ENCODE assay signal across 8 cellular contexts in the genomic region with DNA sequence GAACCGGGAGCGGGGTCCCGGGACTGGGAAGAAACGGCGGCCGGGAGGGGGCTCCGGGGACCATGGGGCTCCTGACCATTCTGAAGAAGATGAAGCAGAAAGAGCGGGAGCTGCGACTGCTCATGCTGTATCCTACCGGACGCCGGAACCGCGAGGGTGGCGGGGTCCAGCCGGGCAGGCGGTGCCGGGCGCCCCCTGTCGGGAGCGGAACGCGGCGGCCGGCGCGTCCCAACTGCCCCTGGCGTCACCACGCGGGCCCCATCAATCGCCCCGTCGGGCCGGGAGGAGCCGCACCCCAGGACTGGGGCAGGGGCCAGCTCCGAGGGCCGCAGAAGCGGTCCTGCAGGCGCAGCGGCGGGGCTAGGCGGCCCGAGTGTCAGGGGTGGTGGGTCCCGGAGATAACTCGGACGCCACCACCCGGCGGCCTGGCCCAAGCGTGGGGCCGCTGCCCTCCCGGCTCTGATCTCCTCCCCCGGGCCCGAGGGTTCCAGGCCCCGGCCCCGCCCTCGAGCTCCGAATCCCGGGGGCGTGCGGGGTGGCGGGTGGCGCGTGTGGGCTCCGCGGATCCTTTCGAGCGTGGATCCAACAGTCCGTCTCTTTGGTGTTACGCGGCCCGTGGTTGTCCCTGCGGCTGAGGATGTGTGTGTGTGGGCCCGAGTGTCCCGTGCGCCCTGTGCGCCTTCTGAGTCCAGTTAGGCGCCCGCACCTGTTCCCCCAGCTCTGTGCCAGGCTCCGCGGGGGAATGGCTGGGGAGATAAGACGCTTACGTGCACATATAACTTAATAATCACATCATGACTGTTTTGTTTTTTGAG. TPM values are rescaled to one million over a fixed set of nuclear protein-coding genes. Genes with fewer than 3 reads are reported as not detected.
DNase-seq lines count a peak whose midpoint lies in the region; ATAC-seq, FAIRE-seq and TF ChIP-seq lines count a peak whose summit lies in the region.

A gene (plus strand): TSS at position 15 of the 815 bp plus-strand sequence. CDS start 48 bp downstream, at position 63.

- FAIRE-seq in bronchial epithelial cell (lab: Jason Lieb, UNC) = no peak

- peaks cover 27% of the 10 kb centered on the region for H3K36me3 ChIP-seq in DND-41 (ENCODE audit: insufficient read depth, low read length)
- H3K36me3 ChIP-seq in bronchial epithelial cell (ENCODE audit: control insufficient read depth, insufficient read depth, low read length) = no peaks in the 10 kb centered on the region

- H3K27ac ChIP-seq in DND-41 (ENCODE audit: low read length) = peak within 1 kb of the TSS; percentile 98

- H3K4me2 ChIP-seq in DND-41 (ENCODE audit: insufficient read depth, low read length) = peak within 1 kb of the TSS; percentile 81

- no peaks in the 10 kb centered on the region for H3K27me3 ChIP-seq in DND-41 (ENCODE audit: insufficient read depth, low read length, poor library complexity)
- H3K27me3 ChIP-seq in bronchial epithelial cell (ENCODE audit: control insufficient read depth, insufficient read depth, low read length) = no peaks in the 10 kb centered on the region

- H3K9ac ChIP-seq in DND-41 (ENCODE audit: low read depth, low read length) = peak within 1 kb of the TSS; percentile 92

- TF ChIP-seq CTCF in DND-41 (IDR thresholded peaks at IDR 0.05; ENCODE audit: borderline replicate concordance, extremely low read depth, low read length, poor library complexity, severe bottlenecking) (peak; percentile 49), bronchial epithelial cell (IDR thresholded peaks at IDR 0.05; ENCODE audit: insufficient read depth, low read length, severe bottlenecking) (peak; percentile 80)

- peaks cover 38% of the 10 kb centered on the region for H3K79me2 ChIP-seq in DND-41 (ENCODE audit: insufficient read depth, low read length)

- no peaks in the 10 kb centered on the region for H3K9me3 ChIP-seq in DND-41 (ENCODE audit: insufficient read depth, low read length, severe bottlenecking)

- H4K20me1 ChIP-seq in DND-41 (ENCODE audit: insufficient read depth, low read length) = peaks cover 14% of the 10 kb centered on the region

- peaks cover 31% of the 10 kb centered on the region for H3K4me1 ChIP-seq in DND-41 (ENCODE audit: insufficient read depth, low read length)

- intact Hi-C loops in T-helper 1 cell treated with Interleukin-12 subunit alpha and Interleukin-12 subunit beta and Interleukin-4 antibody, amounts not matched to agents 30 ng/mL and 1 ng/mL, for 36 hours (cut with micrococcal nuclease) = loop anchor here (1.0 to 5.0 kb wide), 2 partner anchors 108 to 657 kb away; a partner anchor contains a TSS
- intact Hi-C loops in left colon (cut with DNase I, micrococcal nuclease) = no loop called here

- H3K4me3 ChIP-seq in DND-41 (ENCODE audit: low read depth in 1 of 2, low read length in 2 of 2) (peak within 1 kb of the TSS; percentile 77 to 85), bronchial epithelial cell (ENCODE audit: low read depth, low read length) (peak within 1 kb of the TSS; percentile 57)

- DNase-seq in DND-41 (peak; percentile 39), bronchial epithelial cell (ENCODE audit: low read depth) (no peak), left colon (peak in 1 of 2 donors; percentile 69), middle frontal gyrus (ENCODE audit: extremely low spot score, low spot score) (no peak)
- DNase-seq in stimulated activated CD8-positive, alpha-beta memory T cell treated with anti-CD3 and anti-CD28 coated beads, Interleukin-15, amount 100 ng/mL, for 24 hours (ENCODE audit: low read depth) = peak; percentile 67

- H2AFZ ChIP-seq in DND-41 (ENCODE audit: low read depth, low read length) = peak within 1 kb of the TSS; percentile 93

- ATAC-seq in DND-41 (ENCODE audit: insufficient read depth, low read depth) (peak; percentile 58), GM19395 (IDR thresholded peaks at IDR 0.05; ENCODE audit: unreplicated experiment) (peak; percentile 63), HG03460 (IDR thresholded peaks at IDR 0.05; ENCODE audit: unreplicated experiment) (peak; percentile 51), left colon (peak; percentile 79)

RNA-seq across cellular contexts. Expression of the gene that starts here (rescaled TPM):
- total RNA-seq in T-helper 1 cell treated with Interleukin-12 subunit alpha and Interleukin-12 subunit beta and Interleukin-4 antibody, amounts not matched to agents 30 ng/mL and 1 ng/mL, for 36 hours = 55.8 and 57.9 TPM in 2 replicates
- total RNA-seq in bronchial epithelial cell = 71.0 and 76.1 TPM in 2 replicates
- 10 to 100 TPM; 59.1 to 60.3 TPM for total RNA-seq in left colon

Comparison
In these comparisons a context has a peak if more than half of its experiments do, and no peak if none do; other contexts are left out.
1. DNase-seq: peak in DND-41 (single experiment) and stimulated activated CD8-positive, alpha-beta memory T cell treated with anti-CD3 and anti-CD28 coated beads, Interleukin-15, amount 100 ng/mL, for 24 hours (single experiment); none in bronchial epithelial cell (single experiment) and middle frontal gyrus (single experiment).
2. Peak in every context shown above with its lines, with median percentiles within 50 percentile points of each other: ATAC-seq.